Comparison of ENCODE assay signal across 33 cellular contexts in genomic region chr15:88863412-88863811, GRCh38.
"Had no signal": no experiment of that assay in that cellular context is flagged by ENCODE, and none has a peak within 500 bp of the region (broad histone marks: within the 10 kb centered on the region; RNA-seq: fewer than 3 reads in every experiment).

No MANE protein-coding gene starts in this region.

- H3K4me3 ChIP-seq: MG63 had no signal

- H3K27me3 ChIP-seq: MG63 had no signal

- H3K9ac ChIP-seq: KMS-11 had no signal

- H3K9me3 ChIP-seq: MG63 had no signal

- H3K36me3 ChIP-seq: MG63 had no signal

- DNase-seq: Karpas-422, Kasumi-1, KBM-7, KG1, MG63, MM.1S, MV-4-11, NCI-H1048, NCI-H1092, NCI-H1092 treated with DMSO at 0.1 percent for 48 hours, NCI-H1105, NCI-H1105 treated with DMSO at 0.1 percent for 48 hours, NCI-H1417, NCI-H1417 treated with DMSO at 0.1 percent for 48 hours, NCI-H1436 treated with DMSO at 0.1 percent for 48 hours, NCI-H1694, NCI-H1694 treated with DMSO at 0.1 percent for 48 hours, NCI-H187, NCI-H187 treated with DMSO at 0.1 percent for 48 hours, NCI-H1930, NCI-H2029, NCI-H2029 treated with DMSO at 0.1 percent for 48 hours, NCI-H2081, NCI-H2081 treated with DMSO at 0.1 percent for 48 hours, NCI-H2107, NCI-H2171, NCI-H2227 treated with DMSO at 0.1 percent for 48 hours, NCI-H226, NCI-H345, NCI-H446, NCI-H446 treated with DMSO at 0.1 percent for 48 hours, NCI-H510A had no signal

- H3K4me2 ChIP-seq: KMS-11 had no signal

- H3K27ac ChIP-seq: KMS-11 had no signal
